2 cellular contexts compared by ENCODE assay signal in genomic region chr7:30893357-30893756, GRCh38.
TF ChIP-seq lines count a peak whose summit lies in the region.

No MANE protein-coding gene starts in this region.

TF ChIP-seq in liver, 16 proteins besides CTCF, POLR2A, EP300 and RAD21:
- TF ChIP-seq MAX (IDR thresholded peaks at IDR 0.05) (no peak), ATF3 (IDR thresholded peaks at IDR 0.05) (no peak), HNF4G (IDR thresholded peaks at IDR 0.05) (no peak), FOXA1 (IDR thresholded peaks at IDR 0.05) (no peak), HNF4A (conservative IDR thresholded peaks at IDR 0.05) (peak in 1 of 2 donors; percentile 33), YY1 (IDR thresholded peaks at IDR 0.05) (no peak), REST (IDR thresholded peaks at IDR 0.05) (peak; percentile 14), SP1 (IDR thresholded peaks at IDR 0.05) (peak; percentile 21), GABPA (IDR thresholded peaks at IDR 0.05 in 1 of 2, conservative IDR thresholded peaks at IDR 0.05 in 1 of 2) (no peak), NR2F2 (IDR thresholded peaks at IDR 0.05) (peak; percentile 71), RXRA (IDR thresholded peaks at IDR 0.05) (peak in 1 of 2 donors; percentile 49)
TF ChIP-seq in liver: peak in this region for 5.

TF ChIP-seq in HepG2, 621 proteins besides CTCF, POLR2A, EP300 and RAD21:
- TF ChIP-seq ZNF180 (CRISPR knock-in tag; IDR thresholded peaks at IDR 0.05; ENCODE audit: borderline replicate concordance, low read depth) (no peak), CENPT (CRISPR knock-in tag; IDR thresholded peaks at IDR 0.05; ENCODE audit: low read depth) (no peak), ZNF691 (CRISPR knock-in tag; IDR thresholded peaks at IDR 0.05; ENCODE audit: borderline replicate concordance, low read depth) (no peak), HNF1B (CRISPR knock-in tag; IDR thresholded peaks at IDR 0.05) (no peak), GMEB1 (CRISPR knock-in tag; IDR thresholded peaks at IDR 0.05; ENCODE audit: borderline replicate concordance) (no peak), CREBL2 (CRISPR knock-in tag; IDR thresholded peaks at IDR 0.05; ENCODE audit: borderline replicate concordance) (no peak), ZNF75D (CRISPR knock-in tag; IDR thresholded peaks at IDR 0.05; ENCODE audit: borderline replicate concordance) (no peak), CREB1 (IDR thresholded peaks at IDR 0.05) (no peak), CREB1 (CRISPR knock-in tag; IDR thresholded peaks at IDR 0.05) (no peak), ARID3A (IDR thresholded peaks at IDR 0.05; ENCODE audit: low read depth, low read length) (no peak), HDAC6 (IDR thresholded peaks at IDR 0.05; ENCODE audit: low read depth, low read length) (no peak), ARNTL (CRISPR knock-in tag; IDR thresholded peaks at IDR 0.05) (no peak), NFAT5 (CRISPR knock-in tag; IDR thresholded peaks at IDR 0.05) (no peak), MBNL3 (CRISPR knock-in tag; conservative IDR thresholded peaks at IDR 0.05) (no peak), TOE1 (CRISPR knock-in tag; IDR thresholded peaks at IDR 0.05) (no peak), ZNF263 (CRISPR knock-in tag; IDR thresholded peaks at IDR 0.05) (no peak), ZNF235 (CRISPR knock-in tag; IDR thresholded peaks at IDR 0.05; ENCODE audit: borderline replicate concordance) (no peak), AHDC1 (CRISPR knock-in tag; IDR thresholded peaks at IDR 0.05; ENCODE audit: borderline replicate concordance) (no peak), ZGPAT (CRISPR knock-in tag; IDR thresholded peaks at IDR 0.05) (no peak)
